Comparison of ENCODE assay signal across 22 cellular contexts in the genomic region with DNA sequence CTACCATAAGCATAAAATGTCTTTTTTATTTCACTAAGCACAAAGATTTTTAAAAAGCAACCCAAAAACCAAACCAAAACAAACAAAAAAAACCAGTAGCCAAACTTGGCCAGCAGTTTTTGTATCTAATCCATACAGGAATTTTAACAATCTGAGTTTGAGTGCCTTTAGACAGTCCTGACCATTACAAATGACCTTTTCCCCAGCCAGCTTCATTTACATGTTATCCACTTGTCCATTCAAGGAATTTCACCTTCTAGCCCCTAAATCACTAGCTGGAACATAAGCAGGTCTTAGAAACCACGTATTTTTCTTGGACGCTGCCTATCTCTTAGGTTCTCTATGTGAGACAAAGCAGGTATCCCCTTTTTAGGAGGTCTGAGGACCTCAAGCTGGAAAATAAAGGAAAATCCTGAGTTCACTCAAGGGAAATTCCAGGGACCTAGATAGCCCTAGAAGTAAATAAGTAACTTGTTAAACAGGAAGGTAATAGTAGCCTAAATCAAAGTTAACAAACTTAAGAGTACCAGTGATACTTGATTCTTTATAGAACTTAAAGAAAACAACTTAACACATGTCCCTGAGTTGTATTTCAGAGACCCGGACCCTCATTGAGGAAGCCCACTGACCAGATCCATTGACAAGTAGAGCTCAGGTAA. TPM values are rescaled to one million over a fixed set of nuclear protein-coding genes. Genes with fewer than 3 reads are reported as not detected.
DNase-seq lines count a peak whose midpoint lies in the region; ATAC-seq and TF ChIP-seq lines count a peak whose summit lies in the region.
"Had no signal": no experiment of that assay in that cellular context is flagged by ENCODE, and none has a peak within 500 bp of the region (broad histone marks: within the 10 kb centered on the region; RNA-seq: fewer than 3 reads in every experiment).

No MANE protein-coding gene starts in this region.

- H3K4ac ChIP-seq in mesenchymal stem cell (ENCODE audit: low read depth in 1 of 2, low read length in 2 of 2): no peak overlapping the region

- no peak overlapping the region for H2BK120ac ChIP-seq in mesenchymal stem cell (ENCODE audit: low read depth, low read length)

- no peak overlapping the region for H2AK5ac ChIP-seq in mesenchymal stem cell (ENCODE audit: low read length, severe bottlenecking)

- no peaks in the 10 kb centered on the region for H3K79me1 ChIP-seq in mesenchymal stem cell (replicated peaks; ENCODE audit: low read length, poor library complexity, severe bottlenecking)

- no peak overlapping the region for H4K8ac ChIP-seq in mesenchymal stem cell (ENCODE audit: low read length)

- WGBS in mesenchymal stem cell: 93% methylated on average over 3 of the region's 3 CpGs

- no peaks in the 10 kb centered on the region for H3K27me3 ChIP-seq in mesenchymal stem cell (ENCODE audit: control insufficient read depth in 1 of 2, insufficient read depth in 1 of 2, low read length in 2 of 2)

- no peak overlapping the region for H3K4me3 ChIP-seq in mesenchymal stem cell (ENCODE audit: insufficient read depth in 1 of 2, low read depth in 1 of 2, low read length in 2 of 2)
- H3K4me3 ChIP-seq: K562, SK-N-MC, thoracic aorta had no signal

- H3K9ac ChIP-seq in mesenchymal stem cell (ENCODE audit: low read length): no peak overlapping the region

- peak overlapping the region; percentile 40 for H3K4me2 ChIP-seq in mesenchymal stem cell (ENCODE audit: low read length, poor library complexity, severe bottlenecking)

- H3K27ac ChIP-seq in mesenchymal stem cell (ENCODE audit: low read length, poor library complexity, severe bottlenecking): peak overlapping the region; percentile 65
- H3K27ac ChIP-seq: SK-N-MC, thoracic aorta had no signal

- H3K27me3 Mint-ChIP-seq in activated naive CD4-positive, alpha-beta T cell treated with anti-CD3 and anti-CD28 coated beads, Interleukin-2, amount 10 ng/mL, durations not matched to agents 7 days and 5 days: no peaks in the 10 kb centered on the region
- H3K27me3 Mint-ChIP-seq in type B pancreatic cell: no peaks in the 10 kb centered on the region
- H3K27me3 Mint-ChIP-seq: activated naive CD8-positive, alpha-beta T cell treated with anti-CD3 and anti-CD28 coated beads, Interleukin-2, amount 10 ng/mL, durations not matched to agents 7 days and 5 days; activated T-cell treated with anti-CD3 and anti-CD28 coated beads, Interleukin-2, amount 50 U/mL, for 24 hours; CD4-positive, CD25-positive, alpha-beta regulatory T cell; central memory CD8-positive, alpha-beta T cell had no signal

- CTCF ChIA-PET in activated naive CD4-positive, alpha-beta T cell treated with anti-CD3 and anti-CD28 coated beads, Interleukin-2, amount 10 ng/mL, durations not matched to agents 7 days and 5 days (lab: Charles Lee): interaction anchor here (0.9 to 1.0 kb wide), 3 partner anchors 9 to 263 kb away, joined by 3 to 5 read pairs (median 4); no protein-coding TSS in a partner anchor

- no peak overlapping the region for H3K23ac ChIP-seq in mesenchymal stem cell (ENCODE audit: low read length in 2 of 2)

- peaks cover 48% of the 10 kb centered on the region for H3K36me3 Mint-ChIP-seq in activated naive CD4-positive, alpha-beta T cell treated with anti-CD3 and anti-CD28 coated beads, Interleukin-2, amount 10 ng/mL, durations not matched to agents 7 days and 5 days
- H3K36me3 Mint-ChIP-seq in type B pancreatic cell: peaks cover 13% of the 10 kb centered on the region

- ATAC-seq in HG03342 (IDR thresholded peaks at IDR 0.05; ENCODE audit: unreplicated experiment): no peak
- no peak for ATAC-seq in HG03108 (IDR thresholded peaks at IDR 0.05; ENCODE audit: unreplicated experiment)
- ATAC-seq: K562 had no signal

- no peaks in the 10 kb centered on the region for H3K9me3 Mint-ChIP-seq in activated naive CD4-positive, alpha-beta T cell treated with anti-CD3 and anti-CD28 coated beads, Interleukin-2, amount 10 ng/mL, durations not matched to agents 7 days and 5 days
- no peaks in the 10 kb centered on the region for H3K9me3 Mint-ChIP-seq in type B pancreatic cell
- H3K9me3 Mint-ChIP-seq: activated naive CD8-positive, alpha-beta T cell treated with anti-CD3 and anti-CD28 coated beads, Interleukin-2, amount 10 ng/mL, durations not matched to agents 7 days and 5 days; activated T-cell treated with anti-CD3 and anti-CD28 coated beads, Interleukin-2, amount 50 U/mL, for 24 hours; CD4-positive, CD25-positive, alpha-beta regulatory T cell; central memory CD8-positive, alpha-beta T cell had no signal

- no peak for TF ChIP-seq CTCF in type B pancreatic cell (conservative IDR thresholded peaks at IDR 0.05)

- no peak overlapping the region for H2BK15ac ChIP-seq in mesenchymal stem cell (ENCODE audit: low read depth, poor library complexity, severe bottlenecking)

- H3K4me1 ChIP-seq in mesenchymal stem cell (ENCODE audit: control insufficient read depth, insufficient read depth, low read depth, low read length): no peaks in the 10 kb centered on the region

- H2BK5ac ChIP-seq in mesenchymal stem cell (ENCODE audit: low read depth, low read length, poor library complexity, severe bottlenecking): no peak overlapping the region

- H2AFZ ChIP-seq in mesenchymal stem cell (ENCODE audit: low read depth, low read length): no peak overlapping the region

- H3K18ac ChIP-seq in mesenchymal stem cell (ENCODE audit: low read depth in 1 of 2, low read length in 2 of 2): no peak overlapping the region

- no peaks in the 10 kb centered on the region for H3K9me3 ChIP-seq in mesenchymal stem cell (ENCODE audit: control insufficient read depth, low read length)
- H3K9me3 ChIP-seq: thoracic aorta had no signal

- H3K36me3 ChIP-seq in mesenchymal stem cell (ENCODE audit: control insufficient read depth in 1 of 2, insufficient read depth in 2 of 2, low read depth in 1 of 2, low read length in 2 of 2): peaks cover 0 to 6% of the 10 kb centered on the region in 2 experiments
- H3K36me3 ChIP-seq: thoracic aorta had no signal

- H4K91ac ChIP-seq in mesenchymal stem cell (ENCODE audit: low read length): no peak overlapping the region

- no peak for DNase-seq in activated naive CD4-positive, alpha-beta T cell treated with anti-CD3 and anti-CD28 coated beads, Interleukin-2, amount 10 ng/mL, durations not matched to agents 7 days and 5 days
- no peak for DNase-seq in activated naive CD4-positive, alpha-beta T cell treated with anti-CD3 and anti-CD28 coated beads, Interleukin-2, amount 50 U/mL, for 16 hours
- DNase-seq in astrocyte of the hippocampus (ENCODE audit: low read depth, low spot score) (peak; percentile 74), mesenchymal stem cell (no peak), type B pancreatic cell (ENCODE audit: extremely low spot score, unreplicated experiment) (no peak), AG08396 (ENCODE audit: low spot score) (no peak)
- DNase-seq: activated naive CD8-positive, alpha-beta T cell treated with anti-CD3 and anti-CD28 coated beads, Interleukin-2, amount 10 ng/mL, durations not matched to agents 7 days and 5 days; activated T-cell treated with anti-CD3 and anti-CD28 coated beads, Interleukin-2, amount 50 U/mL, for 24 hours; CD4-positive, CD25-positive, alpha-beta regulatory T cell; glutamatergic neuron; islet precursor cell; NCI-H2107; NCI-H526; nucleus accumbens; OCI-M1; stimulated activated CD4-positive, alpha-beta T cell treated with anti-CD3 and anti-CD28 coated beads, Interleukin-4, amount 100 ng/mL, for 1 hour had no signal

- no peak overlapping the region for H3K4me3 Mint-ChIP-seq in activated naive CD4-positive, alpha-beta T cell treated with anti-CD3 and anti-CD28 coated beads, Interleukin-2, amount 10 ng/mL, durations not matched to agents 7 days and 5 days
- H3K4me3 Mint-ChIP-seq in type B pancreatic cell: no peak overlapping the region
- H3K4me3 Mint-ChIP-seq: activated naive CD8-positive, alpha-beta T cell treated with anti-CD3 and anti-CD28 coated beads, Interleukin-2, amount 10 ng/mL, durations not matched to agents 7 days and 5 days; activated T-cell treated with anti-CD3 and anti-CD28 coated beads, Interleukin-2, amount 50 U/mL, for 24 hours; CD4-positive, CD25-positive, alpha-beta regulatory T cell; central memory CD8-positive, alpha-beta T cell had no signal

- no peak overlapping the region for H3K14ac ChIP-seq in mesenchymal stem cell (ENCODE audit: low read length in 2 of 2)

- peak overlapping the region; percentile 58 for H3K27ac Mint-ChIP-seq in activated naive CD4-positive, alpha-beta T cell treated with anti-CD3 and anti-CD28 coated beads, Interleukin-2, amount 10 ng/mL, durations not matched to agents 7 days and 5 days
- peak overlapping the region; percentile 62 for H3K27ac Mint-ChIP-seq in type B pancreatic cell
- H3K27ac Mint-ChIP-seq: activated naive CD8-positive, alpha-beta T cell treated with anti-CD3 and anti-CD28 coated beads, Interleukin-2, amount 10 ng/mL, durations not matched to agents 7 days and 5 days; activated T-cell treated with anti-CD3 and anti-CD28 coated beads, Interleukin-2, amount 50 U/mL, for 24 hours had no signal

- no peak overlapping the region for H2BK12ac ChIP-seq in mesenchymal stem cell (ENCODE audit: low read length in 2 of 2)

- H3K4me1 Mint-ChIP-seq in activated naive CD4-positive, alpha-beta T cell treated with anti-CD3 and anti-CD28 coated beads, Interleukin-2, amount 10 ng/mL, durations not matched to agents 7 days and 5 days: no peaks in the 10 kb centered on the region
- H3K4me1 Mint-ChIP-seq in type B pancreatic cell (ENCODE audit: unreplicated experiment): peaks cover 4% of the 10 kb centered on the region

RNA-seq across cellular contexts. Expression of gene CIP2A, which starts 34.2 kb away (rescaled TPM):
- 4.9 TPM for polyA plus RNA-seq in mesenchymal stem cell (2013, experiment 1 of 2)
- 4.9 TPM for polyA plus RNA-seq in mesenchymal stem cell (2013, experiment 2 of 2)
- 7.0 and 29.0 TPM in 2 replicates for total RNA-seq in type B pancreatic cell (ENCODE audit: low replicate concordance)

RNA-seq across cellular contexts. Expression of gene DZIP3, which starts 34.5 kb away (rescaled TPM):
- 6.5 TPM for polyA plus RNA-seq in mesenchymal stem cell (2013, experiment 1 of 2)
- polyA plus RNA-seq in mesenchymal stem cell (2013, experiment 2 of 2): 6.9 TPM
- 14.0 and 22.9 TPM in 2 replicates for total RNA-seq in type B pancreatic cell (ENCODE audit: low replicate concordance)

RNA-seq across cellular contexts. Expression of gene MYH15, which starts 44.6 kb away (rescaled TPM):
- polyA plus RNA-seq in mesenchymal stem cell (2013, experiment 1 of 2): 0.08 TPM
- 0.04 TPM for polyA plus RNA-seq in mesenchymal stem cell (2013, experiment 2 of 2)
- 0.26 and 0.77 TPM in 2 replicates for total RNA-seq in type B pancreatic cell (ENCODE audit: low replicate concordance)
